In the genomic region with DNA sequence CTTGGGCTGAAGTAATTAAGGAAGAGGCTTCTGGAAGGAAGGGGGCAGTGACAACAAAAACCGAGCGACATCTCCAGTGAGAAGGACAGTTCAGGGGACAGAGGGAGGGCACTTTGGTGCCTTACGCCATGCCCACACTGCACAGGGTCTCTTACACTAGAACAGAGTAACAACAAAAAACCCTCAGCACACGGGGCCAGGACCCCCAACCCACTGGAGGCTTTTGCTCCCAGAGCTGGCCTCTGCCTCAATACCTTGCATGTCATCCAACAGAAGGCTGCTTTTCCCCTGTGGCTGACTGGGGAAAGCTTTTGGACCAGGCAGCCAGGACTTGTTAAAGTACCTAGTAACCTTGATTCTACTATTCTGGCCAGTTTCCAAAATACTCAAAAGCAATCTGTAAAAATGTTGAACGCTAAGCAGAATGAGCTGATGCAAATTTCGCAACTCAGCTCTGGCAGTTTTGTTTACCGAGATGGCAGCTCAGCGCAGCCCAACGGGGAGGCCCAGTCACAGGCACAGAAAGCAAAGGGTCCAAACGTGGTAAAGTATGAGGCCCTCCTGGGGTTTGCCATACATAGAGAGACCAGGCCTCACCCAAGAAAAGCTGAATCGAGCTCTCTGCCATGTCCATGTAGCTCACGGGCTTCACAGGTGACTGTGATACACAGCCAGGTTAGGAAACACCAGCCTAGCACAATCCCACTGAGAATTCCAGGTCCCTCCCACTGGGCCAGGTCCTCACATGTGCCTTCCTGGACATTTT, we compare ENCODE assay signal across 1 cellular context.
A peak's percentile ranks its signal among the peaks of the same experiment; 100 is the strongest.
TF ChIP-seq lines count a peak whose summit lies in the region.

No MANE protein-coding gene starts in this region.

TF ChIP-seq in HepG2, 621 proteins besides CTCF, POLR2A, EP300 and RAD21 (continued from another document and continues in another):
- TF ChIP-seq, protein P1, sequence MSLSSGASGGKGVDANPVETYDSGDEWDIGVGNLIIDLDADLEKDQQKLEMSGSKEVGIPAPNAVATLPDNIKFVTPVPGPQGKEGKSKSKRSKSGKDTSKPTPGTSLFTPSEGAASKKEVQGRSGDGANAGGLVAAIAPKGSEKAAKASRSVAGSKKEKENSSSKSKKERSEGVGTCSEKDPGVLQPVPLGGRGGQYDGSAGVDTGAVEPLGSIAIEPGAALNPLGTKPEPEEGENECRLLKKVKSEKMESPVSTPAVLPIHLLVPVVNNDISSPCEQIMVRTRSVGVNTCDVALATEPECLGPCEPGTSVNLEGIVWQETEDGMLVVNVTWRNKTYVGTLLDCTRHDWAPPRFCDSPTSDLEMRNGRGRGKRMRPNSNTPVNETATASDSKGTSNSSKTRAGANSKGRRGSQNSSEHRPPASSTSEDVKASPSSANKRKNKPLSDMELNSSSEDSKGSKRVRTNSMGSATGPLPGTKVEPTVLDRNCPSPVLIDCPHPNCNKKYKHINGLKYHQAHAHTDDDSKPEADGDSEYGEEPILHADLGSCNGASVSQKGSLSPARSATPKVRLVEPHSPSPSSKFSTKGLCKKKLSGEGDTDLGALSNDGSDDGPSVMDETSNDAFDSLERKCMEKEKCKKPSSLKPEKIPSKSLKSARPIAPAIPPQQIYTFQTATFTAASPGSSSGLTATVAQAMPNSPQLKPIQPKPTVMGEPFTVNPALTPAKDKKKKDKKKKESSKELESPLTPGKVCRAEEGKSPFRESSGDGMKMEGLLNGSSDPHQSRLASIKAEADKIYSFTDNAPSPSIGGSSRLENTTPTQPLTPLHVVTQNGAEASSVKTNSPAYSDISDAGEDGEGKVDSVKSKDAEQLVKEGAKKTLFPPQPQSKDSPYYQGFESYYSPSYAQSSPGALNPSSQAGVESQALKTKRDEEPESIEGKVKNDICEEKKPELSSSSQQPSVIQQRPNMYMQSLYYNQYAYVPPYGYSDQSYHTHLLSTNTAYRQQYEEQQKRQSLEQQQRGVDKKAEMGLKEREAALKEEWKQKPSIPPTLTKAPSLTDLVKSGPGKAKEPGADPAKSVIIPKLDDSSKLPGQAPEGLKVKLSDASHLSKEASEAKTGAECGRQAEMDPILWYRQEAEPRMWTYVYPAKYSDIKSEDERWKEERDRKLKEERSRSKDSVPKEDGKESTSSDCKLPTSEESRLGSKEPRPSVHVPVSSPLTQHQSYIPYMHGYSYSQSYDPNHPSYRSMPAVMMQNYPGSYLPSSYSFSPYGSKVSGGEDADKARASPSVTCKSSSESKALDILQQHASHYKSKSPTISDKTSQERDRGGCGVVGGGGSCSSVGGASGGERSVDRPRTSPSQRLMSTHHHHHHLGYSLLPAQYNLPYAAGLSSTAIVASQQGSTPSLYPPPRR (CRISPR knock-in tag; IDR thresholded peaks at IDR 0.05; ENCODE audit: borderline replicate concordance) = peak; percentile 61; the same call in 1 of the 2 replicates
- TF ChIP-seq SETDB1 (CRISPR knock-in tag; IDR thresholded peaks at IDR 0.05; ENCODE audit: borderline replicate concordance) (no peak), ZBTB42 (CRISPR knock-in tag; IDR thresholded peaks at IDR 0.05) (no peak), KDM5A (IDR thresholded peaks at IDR 0.05; ENCODE audit: borderline replicate concordance, low read length) (no peak), NRL (CRISPR knock-in tag; IDR thresholded peaks at IDR 0.05; ENCODE audit: borderline replicate concordance) (no peak), ZNF556 (CRISPR knock-in tag; IDR thresholded peaks at IDR 0.05; ENCODE audit: borderline replicate concordance) (no peak; the same call in 1 of the 2 replicates), SATB2 (CRISPR knock-in tag; IDR thresholded peaks at IDR 0.05) (no peak), ZNF850 (CRISPR knock-in tag; conservative IDR thresholded peaks at IDR 0.05) (no peak), RXRB (CRISPR knock-in tag; IDR thresholded peaks at IDR 0.05; ENCODE audit: borderline replicate concordance) (peak; percentile 53; the same call in 1 of the 2 replicates), ZNF879 (CRISPR knock-in tag; IDR thresholded peaks at IDR 0.05) (no peak), NR2F6 (IDR thresholded peaks at IDR 0.05) (no peak), NR2F6 (CRISPR knock-in tag; IDR thresholded peaks at IDR 0.05) (no peak), SSRP1 (CRISPR knock-in tag; IDR thresholded peaks at IDR 0.05) (no peak; the same call in 1 of the 2 replicates), PHB2 (IDR thresholded peaks at IDR 0.05; ENCODE audit: partially characterized antibody) (no peak), ZFP90 (CRISPR knock-in tag; IDR thresholded peaks at IDR 0.05; ENCODE audit: borderline replicate concordance) (peak; percentile 50; the same call in 1 of the 2 replicates), EED (CRISPR knock-in tag; IDR thresholded peaks at IDR 0.05) (no peak), KDM1A (CRISPR knock-in tag; IDR thresholded peaks at IDR 0.05) (0 out of 2 replicates have a peak, but pooled peaks have one; percentile 15), ZNF557 (CRISPR knock-in tag; IDR thresholded peaks at IDR 0.05) (no peak), SOX6 (IDR thresholded peaks at IDR 0.05) (no peak), SOX6 (CRISPR knock-in tag; IDR thresholded peaks at IDR 0.05) (peak; percentile 78; the same call in 1 of the 2 replicates), ZNF768 (CRISPR knock-in tag; IDR thresholded peaks at IDR 0.05) (no peak), PHF8 (CRISPR knock-in tag; IDR thresholded peaks at IDR 0.05) (peak; percentile 55), HES4 (CRISPR knock-in tag; IDR thresholded peaks at IDR 0.05; ENCODE audit: borderline replicate concordance) (no peak)
- TF ChIP-seq, protein P2, sequence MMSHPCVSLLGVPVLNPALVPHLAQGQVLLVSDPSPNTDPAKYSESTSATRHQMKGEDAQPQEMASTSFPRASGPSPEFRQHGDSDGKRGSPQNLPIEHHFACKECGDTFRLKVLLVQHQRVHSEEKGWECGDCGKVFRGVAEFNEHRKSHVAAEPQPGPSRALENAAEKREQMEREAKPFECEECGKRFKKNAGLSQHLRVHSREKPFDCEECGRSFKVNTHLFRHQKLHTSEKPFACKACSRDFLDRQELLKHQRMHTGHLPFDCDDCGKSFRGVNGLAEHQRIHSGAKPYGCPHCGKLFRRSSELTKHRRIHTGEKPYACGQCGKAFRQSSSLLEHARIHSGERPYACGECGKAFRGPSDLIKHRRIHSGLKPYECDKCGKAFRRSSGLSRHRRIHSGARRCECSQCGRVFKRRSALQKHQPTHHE (CRISPR knock-in tag; IDR thresholded peaks at IDR 0.05; ENCODE audit: borderline replicate concordance) = no peak
- TF ChIP-seq, protein P3, sequence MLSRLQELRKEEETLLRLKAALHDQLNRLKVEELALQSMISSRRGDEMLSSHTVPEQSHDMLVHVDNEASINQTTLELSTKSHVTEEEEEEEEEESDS (CRISPR knock-in tag; IDR thresholded peaks at IDR 0.05; ENCODE audit: borderline replicate concordance) = no peak; the same call in 1 of the 2 replicates
- TF ChIP-seq, protein P4, sequence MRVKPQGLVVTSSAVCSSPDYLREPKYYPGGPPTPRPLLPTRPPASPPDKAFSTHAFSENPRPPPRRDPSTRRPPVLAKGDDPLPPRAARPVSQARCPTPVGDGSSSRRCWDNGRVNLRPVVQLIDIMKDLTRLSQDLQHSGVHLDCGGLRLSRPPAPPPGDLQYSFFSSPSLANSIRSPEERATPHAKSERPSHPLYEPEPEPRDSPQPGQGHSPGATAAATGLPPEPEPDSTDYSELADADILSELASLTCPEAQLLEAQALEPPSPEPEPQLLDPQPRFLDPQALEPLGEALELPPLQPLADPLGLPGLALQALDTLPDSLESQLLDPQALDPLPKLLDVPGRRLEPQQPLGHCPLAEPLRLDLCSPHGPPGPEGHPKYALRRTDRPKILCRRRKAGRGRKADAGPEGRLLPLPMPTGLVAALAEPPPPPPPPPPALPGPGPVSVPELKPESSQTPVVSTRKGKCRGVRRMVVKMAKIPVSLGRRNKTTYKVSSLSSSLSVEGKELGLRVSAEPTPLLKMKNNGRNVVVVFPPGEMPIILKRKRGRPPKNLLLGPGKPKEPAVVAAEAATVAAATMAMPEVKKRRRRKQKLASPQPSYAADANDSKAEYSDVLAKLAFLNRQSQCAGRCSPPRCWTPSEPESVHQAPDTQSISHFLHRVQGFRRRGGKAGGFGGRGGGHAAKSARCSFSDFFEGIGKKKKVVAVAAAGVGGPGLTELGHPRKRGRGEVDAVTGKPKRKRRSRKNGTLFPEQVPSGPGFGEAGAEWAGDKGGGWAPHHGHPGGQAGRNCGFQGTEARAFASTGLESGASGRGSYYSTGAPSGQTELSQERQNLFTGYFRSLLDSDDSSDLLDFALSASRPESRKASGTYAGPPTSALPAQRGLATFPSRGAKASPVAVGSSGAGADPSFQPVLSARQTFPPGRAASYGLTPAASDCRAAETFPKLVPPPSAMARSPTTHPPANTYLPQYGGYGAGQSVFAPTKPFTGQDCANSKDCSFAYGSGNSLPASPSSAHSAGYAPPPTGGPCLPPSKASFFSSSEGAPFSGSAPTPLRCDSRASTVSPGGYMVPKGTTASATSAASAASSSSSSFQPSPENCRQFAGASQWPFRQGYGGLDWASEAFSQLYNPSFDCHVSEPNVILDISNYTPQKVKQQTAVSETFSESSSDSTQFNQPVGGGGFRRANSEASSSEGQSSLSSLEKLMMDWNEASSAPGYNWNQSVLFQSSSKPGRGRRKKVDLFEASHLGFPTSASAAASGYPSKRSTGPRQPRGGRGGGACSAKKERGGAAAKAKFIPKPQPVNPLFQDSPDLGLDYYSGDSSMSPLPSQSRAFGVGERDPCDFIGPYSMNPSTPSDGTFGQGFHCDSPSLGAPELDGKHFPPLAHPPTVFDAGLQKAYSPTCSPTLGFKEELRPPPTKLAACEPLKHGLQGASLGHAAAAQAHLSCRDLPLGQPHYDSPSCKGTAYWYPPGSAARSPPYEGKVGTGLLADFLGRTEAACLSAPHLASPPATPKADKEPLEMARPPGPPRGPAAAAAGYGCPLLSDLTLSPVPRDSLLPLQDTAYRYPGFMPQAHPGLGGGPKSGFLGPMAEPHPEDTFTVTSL (CRISPR knock-in tag; IDR thresholded peaks at IDR 0.05; ENCODE audit: borderline replicate concordance) = peak; percentile 62; the same call in 1 of the 2 replicates
- TF ChIP-seq, protein P5, sequence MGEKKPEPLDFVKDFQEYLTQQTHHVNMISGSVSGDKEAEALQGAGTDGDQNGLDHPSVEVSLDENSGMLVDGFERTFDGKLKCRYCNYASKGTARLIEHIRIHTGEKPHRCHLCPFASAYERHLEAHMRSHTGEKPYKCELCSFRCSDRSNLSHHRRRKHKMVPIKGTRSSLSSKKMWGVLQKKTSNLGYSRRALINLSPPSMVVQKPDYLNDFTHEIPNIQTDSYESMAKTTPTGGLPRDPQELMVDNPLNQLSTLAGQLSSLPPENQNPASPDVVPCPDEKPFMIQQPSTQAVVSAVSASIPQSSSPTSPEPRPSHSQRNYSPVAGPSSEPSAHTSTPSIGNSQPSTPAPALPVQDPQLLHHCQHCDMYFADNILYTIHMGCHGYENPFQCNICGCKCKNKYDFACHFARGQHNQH (CRISPR knock-in tag; IDR thresholded peaks at IDR 0.05) = peak; percentile 56; the same call in 1 of the 2 replicates
- TF ChIP-seq, protein P6, sequence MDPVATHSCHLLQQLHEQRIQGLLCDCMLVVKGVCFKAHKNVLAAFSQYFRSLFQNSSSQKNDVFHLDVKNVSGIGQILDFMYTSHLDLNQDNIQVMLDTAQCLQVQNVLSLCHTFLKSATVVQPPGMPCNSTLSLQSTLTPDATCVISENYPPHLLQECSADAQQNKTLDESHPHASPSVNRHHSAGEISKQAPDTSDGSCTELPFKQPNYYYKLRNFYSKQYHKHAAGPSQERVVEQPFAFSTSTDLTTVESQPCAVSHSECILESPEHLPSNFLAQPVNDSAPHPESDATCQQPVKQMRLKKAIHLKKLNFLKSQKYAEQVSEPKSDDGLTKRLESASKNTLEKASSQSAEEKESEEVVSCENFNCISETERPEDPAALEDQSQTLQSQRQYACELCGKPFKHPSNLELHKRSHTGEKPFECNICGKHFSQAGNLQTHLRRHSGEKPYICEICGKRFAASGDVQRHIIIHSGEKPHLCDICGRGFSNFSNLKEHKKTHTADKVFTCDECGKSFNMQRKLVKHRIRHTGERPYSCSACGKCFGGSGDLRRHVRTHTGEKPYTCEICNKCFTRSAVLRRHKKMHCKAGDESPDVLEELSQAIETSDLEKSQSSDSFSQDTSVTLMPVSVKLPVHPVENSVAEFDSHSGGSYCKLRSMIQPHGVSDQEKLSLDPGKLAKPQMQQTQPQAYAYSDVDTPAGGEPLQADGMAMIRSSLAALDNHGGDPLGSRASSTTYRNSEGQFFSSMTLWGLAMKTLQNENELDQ (CRISPR knock-in tag; IDR thresholded peaks at IDR 0.05; ENCODE audit: borderline replicate concordance) = no peak
- TF ChIP-seq, protein P7, sequence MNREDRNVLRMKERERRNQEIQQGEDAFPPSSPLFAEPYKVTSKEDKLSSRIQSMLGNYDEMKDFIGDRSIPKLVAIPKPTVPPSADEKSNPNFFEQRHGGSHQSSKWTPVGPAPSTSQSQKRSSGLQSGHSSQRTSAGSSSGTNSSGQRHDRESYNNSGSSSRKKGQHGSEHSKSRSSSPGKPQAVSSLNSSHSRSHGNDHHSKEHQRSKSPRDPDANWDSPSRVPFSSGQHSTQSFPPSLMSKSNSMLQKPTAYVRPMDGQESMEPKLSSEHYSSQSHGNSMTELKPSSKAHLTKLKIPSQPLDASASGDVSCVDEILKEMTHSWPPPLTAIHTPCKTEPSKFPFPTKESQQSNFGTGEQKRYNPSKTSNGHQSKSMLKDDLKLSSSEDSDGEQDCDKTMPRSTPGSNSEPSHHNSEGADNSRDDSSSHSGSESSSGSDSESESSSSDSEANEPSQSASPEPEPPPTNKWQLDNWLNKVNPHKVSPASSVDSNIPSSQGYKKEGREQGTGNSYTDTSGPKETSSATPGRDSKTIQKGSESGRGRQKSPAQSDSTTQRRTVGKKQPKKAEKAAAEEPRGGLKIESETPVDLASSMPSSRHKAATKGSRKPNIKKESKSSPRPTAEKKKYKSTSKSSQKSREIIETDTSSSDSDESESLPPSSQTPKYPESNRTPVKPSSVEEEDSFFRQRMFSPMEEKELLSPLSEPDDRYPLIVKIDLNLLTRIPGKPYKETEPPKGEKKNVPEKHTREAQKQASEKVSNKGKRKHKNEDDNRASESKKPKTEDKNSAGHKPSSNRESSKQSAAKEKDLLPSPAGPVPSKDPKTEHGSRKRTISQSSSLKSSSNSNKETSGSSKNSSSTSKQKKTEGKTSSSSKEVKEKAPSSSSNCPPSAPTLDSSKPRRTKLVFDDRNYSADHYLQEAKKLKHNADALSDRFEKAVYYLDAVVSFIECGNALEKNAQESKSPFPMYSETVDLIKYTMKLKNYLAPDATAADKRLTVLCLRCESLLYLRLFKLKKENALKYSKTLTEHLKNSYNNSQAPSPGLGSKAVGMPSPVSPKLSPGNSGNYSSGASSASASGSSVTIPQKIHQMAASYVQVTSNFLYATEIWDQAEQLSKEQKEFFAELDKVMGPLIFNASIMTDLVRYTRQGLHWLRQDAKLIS (CRISPR knock-in tag; IDR thresholded peaks at IDR 0.05) = no peak
- TF ChIP-seq, protein P8, sequence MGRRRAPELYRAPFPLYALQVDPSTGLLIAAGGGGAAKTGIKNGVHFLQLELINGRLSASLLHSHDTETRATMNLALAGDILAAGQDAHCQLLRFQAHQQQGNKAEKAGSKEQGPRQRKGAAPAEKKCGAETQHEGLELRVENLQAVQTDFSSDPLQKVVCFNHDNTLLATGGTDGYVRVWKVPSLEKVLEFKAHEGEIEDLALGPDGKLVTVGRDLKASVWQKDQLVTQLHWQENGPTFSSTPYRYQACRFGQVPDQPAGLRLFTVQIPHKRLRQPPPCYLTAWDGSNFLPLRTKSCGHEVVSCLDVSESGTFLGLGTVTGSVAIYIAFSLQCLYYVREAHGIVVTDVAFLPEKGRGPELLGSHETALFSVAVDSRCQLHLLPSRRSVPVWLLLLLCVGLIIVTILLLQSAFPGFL (CRISPR knock-in tag; IDR thresholded peaks at IDR 0.05) = no peak
- TF ChIP-seq, protein P9, sequence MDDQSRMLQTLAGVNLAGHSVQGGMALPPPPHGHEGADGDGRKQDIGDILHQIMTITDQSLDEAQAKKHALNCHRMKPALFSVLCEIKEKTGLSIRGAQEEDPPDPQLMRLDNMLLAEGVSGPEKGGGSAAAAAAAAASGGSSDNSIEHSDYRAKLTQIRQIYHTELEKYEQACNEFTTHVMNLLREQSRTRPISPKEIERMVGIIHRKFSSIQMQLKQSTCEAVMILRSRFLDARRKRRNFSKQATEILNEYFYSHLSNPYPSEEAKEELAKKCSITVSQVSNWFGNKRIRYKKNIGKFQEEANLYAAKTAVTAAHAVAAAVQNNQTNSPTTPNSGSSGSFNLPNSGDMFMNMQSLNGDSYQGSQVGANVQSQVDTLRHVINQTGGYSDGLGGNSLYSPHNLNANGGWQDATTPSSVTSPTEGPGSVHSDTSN (CRISPR knock-in tag; IDR thresholded peaks at IDR 0.05; ENCODE audit: borderline replicate concordance) = no peak
